8 cellular contexts compared by ENCODE assay signal in the genomic region with DNA sequence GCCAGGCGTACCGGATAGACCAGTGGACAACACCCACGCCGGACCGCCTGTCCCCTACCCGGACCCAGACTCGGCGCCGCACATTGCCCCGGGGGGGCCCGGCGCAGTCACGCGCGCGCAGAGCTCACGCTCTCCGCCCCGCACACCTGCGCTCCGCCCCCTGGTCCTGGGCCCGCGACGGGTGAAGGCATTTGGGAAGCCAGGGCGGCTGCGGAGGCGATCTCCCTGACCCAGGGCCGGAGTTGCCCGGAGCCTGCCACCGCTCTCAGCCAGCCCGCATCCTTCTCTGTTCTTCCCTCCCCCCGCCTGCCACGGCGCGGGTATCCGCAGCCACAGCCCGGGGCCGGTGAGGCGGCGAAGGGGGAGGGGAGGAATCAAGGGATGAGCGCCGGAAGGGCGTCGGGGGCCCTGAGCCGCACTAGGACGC. TPM values are rescaled to one million over a fixed set of nuclear protein-coding genes. Genes with fewer than 3 reads are reported as not detected.
DNase-seq lines count a peak whose midpoint lies in the region; ATAC-seq and TF ChIP-seq lines count a peak whose summit lies in the region.

No MANE protein-coding gene starts in this region.

- TF ChIP-seq CTCF in A673 (conservative IDR thresholded peaks at IDR 0.05; ENCODE audit: low read depth, low read length) = no peak
- no peak for TF ChIP-seq CTCF in coronary artery (IDR thresholded peaks at IDR 0.05)

- H3K9ac ChIP-seq in mesendoderm (ENCODE audit: low read length) = peak overlapping the region; percentile 64

- H3K4me1 ChIP-seq in A673 (ENCODE audit: insufficient read depth, low read length, poor library complexity, severe bottlenecking) (peaks cover 9% of the 10 kb centered on the region), mesendoderm (ENCODE audit: control insufficient read depth, low read depth, low read length) (peaks cover 2% of the 10 kb centered on the region)

- intact Hi-C loops in A673 (cut with micrococcal nuclease; ENCODE audit: unreplicated experiment) = no loop called here

- no peak overlapping the region for H3K4ac ChIP-seq in mesendoderm (ENCODE audit: low read depth, low read length)

- no peak overlapping the region for H2BK15ac ChIP-seq in mesendoderm (replicated peaks; ENCODE audit: low read depth)

- peaks cover 9% of the 10 kb centered on the region for H3K36me3 ChIP-seq in A673 (ENCODE audit: insufficient read depth, low read length, poor library complexity, severe bottlenecking)
- no peaks in the 10 kb centered on the region for H3K36me3 ChIP-seq in mesendoderm (ENCODE audit: control insufficient read depth, insufficient read depth, low read length)

- H3K23ac ChIP-seq in mesendoderm (ENCODE audit: low read length) = no peak overlapping the region

- peak overlapping the region; percentile 8 for H3K18ac ChIP-seq in mesendoderm (ENCODE audit: low read length)

- peak overlapping the region; percentile 88 for H3K27ac ChIP-seq in A673 (ENCODE audit: low read depth, low read length, poor library complexity, severe bottlenecking)
- H3K27ac ChIP-seq in coronary artery = peak overlapping the region in 1 of 2 donors; percentile 85
- H3K27ac ChIP-seq in mesendoderm (ENCODE audit: low read depth, low read length) = no peak overlapping the region

- ATAC-seq in HG03439 (IDR thresholded peaks at IDR 0.05; ENCODE audit: unreplicated experiment) = peak; percentile 25
- peak; percentile 45 for ATAC-seq in stimulated activated naive CD8-positive, alpha-beta T cell treated with anti-CD3 and anti-CD28 coated beads, Interleukin-15, Interleukin-2, amounts not matched to agents 100 U/mL and 50 U/mL, for 24 hours

- POLR2A ChIA-PET in A673 (lab: Charles Lee; ENCODE audit: low non-redundant PET) = interaction anchor here (0.5 to 0.7 kb wide), 2 partner anchors 9 to 365 kb away, joined by 3 read pairs; no protein-coding TSS in a partner anchor

- CTCF ChIA-PET in A673 (lab: Charles Lee) = interaction anchor here (0.7 to 1.4 kb wide), 7 partner anchors 13 to 414 kb away, joined by 3 to 10 read pairs (median 4); partner anchors contain the start of genes DIAPH1 and PCDHB14

- no peaks in the 10 kb centered on the region for H3K9me3 ChIP-seq in A673 (ENCODE audit: low read depth, low read length, poor library complexity, severe bottlenecking)

- no TSS peak for BruUV-seq in A673 (replicated peaks; lab: Mats Ljungman, UMichigan)

- H3K4me3 ChIP-seq in A673 (ENCODE audit: low read depth, low read length, poor library complexity, severe bottlenecking) (peak overlapping the region; percentile 95), coronary artery (peak overlapping the region; percentile 86), mesendoderm (ENCODE audit: low read length) (peak overlapping the region; percentile 52)

- H4K8ac ChIP-seq in mesendoderm (ENCODE audit: low read depth, low read length) = no peak overlapping the region

- no peak overlapping the region for H2BK5ac ChIP-seq in mesendoderm (ENCODE audit: low read length)

- H3K56ac ChIP-seq in mesendoderm (ENCODE audit: low read length) = peak overlapping the region; percentile 82

- peaks cover 25% of the 10 kb centered on the region for H3K79me2 ChIP-seq in mesendoderm (ENCODE audit: control insufficient read depth, insufficient read depth, low read length)

- H3K4me2 ChIP-seq in mesendoderm (ENCODE audit: low read length) = peak overlapping the region; percentile 85

- H4K5ac ChIP-seq in mesendoderm (ENCODE audit: low read length) = no peak overlapping the region

- H3K79me1 ChIP-seq in mesendoderm (ENCODE audit: low read length) = peaks cover 13% of the 10 kb centered on the region

- no peak overlapping the region for H2BK120ac ChIP-seq in mesendoderm (ENCODE audit: low read depth, low read length)

- H3K27me3 ChIP-seq in A673 (replicated peaks; ENCODE audit: insufficient read depth, low read depth, low read length, poor library complexity) (no peaks in the 10 kb centered on the region), mesendoderm (ENCODE audit: insufficient read depth, low read length, poor library complexity) (no peaks in the 10 kb centered on the region)

- no peak overlapping the region for H2AK5ac ChIP-seq in mesendoderm (ENCODE audit: low read length)

- DNase-seq in A673 (ENCODE audit: low spot score) = peak; percentile 42
- peak; percentile 32 for DNase-seq in GM19238 (ENCODE audit: insufficient read length, low spot score)
- DNase-seq in activated CD4-positive, CD25-positive, alpha-beta regulatory T cell treated with anti-CD3 and anti-CD28 coated beads, Interleukin-2, amount 50 U/mL, for 72 hours = peak; percentile 74
- DNase-seq in coronary artery (ENCODE audit: low spot score) = no peak
- peak; percentile 46 for DNase-seq in mesendoderm
- DNase-seq in stimulated activated naive CD8-positive, alpha-beta T cell treated with anti-CD3 and anti-CD28 coated beads, Interleukin-15, Interleukin-2, amounts not matched to agents 100 U/mL and 50 U/mL, for 24 hours = peak; percentile 64
- no peak for DNase-seq in NCI-H1092 (lab: John Stamatoyannopoulos, UW)

- WGBS in mesendoderm (ENCODE audit: extremely low coverage, insufficient coverage, low lambda C conversion rate) = no CpG with 5 or more reads among the region's 46 CpGs

RNA-seq across cellular contexts. Expression of gene RELL2, which starts 0.5 kb away (rescaled TPM):
- 4.7 and 6.6 TPM in 2 replicates for total RNA-seq in A673 (2021)
- 4.3 TPM for polyA plus RNA-seq in mesendoderm (2013, experiment 1 of 2)
- polyA plus RNA-seq in mesendoderm (2013, experiment 2 of 2) = 4.2 TPM

RNA-seq across cellular contexts. Expression of gene HDAC3, which starts 0.6 kb away (rescaled TPM):
- 93.1 and 109 TPM in 2 replicates for total RNA-seq in A673 (2021)
- 65.6 TPM for polyA plus RNA-seq in mesendoderm (2013, experiment 1 of 2)
- polyA plus RNA-seq in mesendoderm (2013, experiment 2 of 2) = 64.3 TPM

RNA-seq across cellular contexts. Expression of gene FCHSD1, which starts 13.9 kb away (rescaled TPM):
- total RNA-seq in A673 (2021) = 2.3 and 3.9 TPM in 2 replicates
- polyA plus RNA-seq in mesendoderm (2013, experiment 1 of 2) = 7.9 TPM
- 8.7 TPM for polyA plus RNA-seq in mesendoderm (2013, experiment 2 of 2)

RNA-seq across cellular contexts. Expression of gene DIAPH1, which starts 18.5 kb away (rescaled TPM):
- total RNA-seq in A673 (2021) = 105 and 109 TPM in 2 replicates
- polyA plus RNA-seq in mesendoderm (2013, experiment 1 of 2) = 75.1 TPM
- 72.9 TPM for polyA plus RNA-seq in mesendoderm (2013, experiment 2 of 2)

RNA-seq across cellular contexts. Expression of gene ARAP3, which starts 44.8 kb away (rescaled TPM):
- 4.1 and 4.6 TPM in 2 replicates for total RNA-seq in A673 (2021)
- 8.7 TPM for polyA plus RNA-seq in mesendoderm (2013, experiment 1 of 2)
- polyA plus RNA-seq in mesendoderm (2013, experiment 2 of 2) = 8.7 TPM

Comparison
In these comparisons a context has a peak if more than half of its experiments do, and no peak if none do; other contexts are left out.
1. DNase-seq: peak in A673 (single experiment), GM19238 (single experiment), activated CD4-positive, CD25-positive, alpha-beta regulatory T cell treated with anti-CD3 and anti-CD28 coated beads, Interleukin-2, amount 50 U/mL, for 72 hours (single experiment), mesendoderm (single experiment) and stimulated activated naive CD8-positive, alpha-beta T cell treated with anti-CD3 and anti-CD28 coated beads, Interleukin-15, Interleukin-2, amounts not matched to agents 100 U/mL and 50 U/mL, for 24 hours (single experiment); none in coronary artery (single experiment) and NCI-H1092 (single experiment).
2. Peak in every context shown above with its lines, with median percentiles within 50 percentile points of each other: H3K4me3 ChIP-seq.